8 cellular contexts compared by ENCODE assay signal in genomic region chr14:105490572-105491365, GRCh38. TPM values are rescaled to one million over a fixed set of nuclear protein-coding genes. Genes with fewer than 3 reads are reported as not detected.
A peak's percentile ranks its signal among the peaks of the same experiment; 100 is the strongest.
DNase-seq lines count a peak whose midpoint lies in the region; ATAC-seq and TF ChIP-seq lines count a peak whose summit lies in the region.

TEDC1 (plus strand) TSS chr14:105491246; CDS start chr14:105491376, 130 bp downstream.

- no peaks in the 10 kb centered on the region for H3K27me3 ChIP-seq in PC-9 (ENCODE audit: insufficient read depth, low read depth)

- peaks cover 13% of the 10 kb centered on the region; the same call in 1 of the 2 replicates for H3F3A ChIP-seq in PC-9 (ENCODE audit: insufficient read depth, low read depth)

- in situ Hi-C loops in KBM-7 (cut with MboI; ENCODE audit: low pct_unique_long_range_greater_than_20kb, low sequenced_read_pairs), result no loop called here

- H3K27ac ChIP-seq in PC-9 (peak within 1 kb of the TSS; percentile 65), epithelial cell of prostate (peak within 1 kb of the TSS; percentile 75)

- H3K4me3 ChIP-seq in PC-9 (peak within 1 kb of the TSS; percentile 94), mucosa of descending colon (peak within 1 kb of the TSS; percentile 48)

- ATAC-seq in GM21717 (IDR thresholded peaks at IDR 0.05; ENCODE audit: unreplicated experiment) (peak; percentile 60), mucosa of descending colon (peak; percentile 68)

- 0 out of 2 replicates have a peak, but pooled peaks cover 5% of the 10 kb centered on the region for H3K79me2 ChIP-seq in PC-9 (ENCODE audit: low read depth)

- CTCF ChIA-PET in PC-9 (lab: Charles Lee), result interaction anchor here (1.8 kb wide), 1 partner anchor 10 kb away, joined by 13 read pairs; no protein-coding TSS in a partner anchor

- H3K9me3 ChIP-seq in PC-9 (ENCODE audit: insufficient read depth, low read depth) (no peaks in the 10 kb centered on the region), mucosa of descending colon (no peaks in the 10 kb centered on the region)

- peak within 1 kb of the TSS; percentile 87 for H3K4me2 ChIP-seq in PC-9

- POLR2A ChIA-PET in PC-9 (lab: Charles Lee; ENCODE audit: unreplicated experiment), result no interaction called here

- peak within 1 kb of the TSS; percentile 90 for H2AFZ ChIP-seq in PC-9

- H3K4me1 ChIP-seq in PC-9 (replicated peaks; ENCODE audit: insufficient read depth) (peaks cover 28% of the 10 kb centered on the region), mucosa of descending colon (ENCODE audit: low read depth) (peaks cover 39% of the 10 kb centered on the region)

- intact Hi-C loops in PC-9 (cut with micrococcal nuclease; ENCODE audit: unreplicated experiment), result loop anchor here (1.0 to 5.0 kb wide), 6 partner anchors 17 to 398 kb away; no protein-coding TSS in a partner anchor
- intact Hi-C loops in mucosa of descending colon (cut with DNase I, micrococcal nuclease), result no loop called here

- no peaks in the 10 kb centered on the region for H3K9me2 ChIP-seq in PC-9 (ENCODE audit: insufficient read depth)

- H3K36me3 ChIP-seq in PC-9 (ENCODE audit: low read depth), result no peaks in the 10 kb centered on the region
- H3K36me3 ChIP-seq in mucosa of descending colon (ENCODE audit: low read depth), result peaks cover 6% of the 10 kb centered on the region

- DNase-seq in DMS79 (lab: John Stamatoyannopoulos, UW), result peak; percentile 100
- peak; percentile 100 for DNase-seq in KBM-7
- DNase-seq in PC-9, result peak; percentile 97 to 99
- peak; percentile 98 for DNase-seq in activated T-cell treated with anti-CD3 and anti-CD28 coated beads, Interleukin-2, amount 50 U/mL, for 1 hour
- DNase-seq in epithelial cell of prostate (ENCODE audit: low read depth, low spot score), result peak; percentile 100
- peak; percentile 99 to 100 (median 99) for DNase-seq in mucosa of descending colon
- peak; percentile 98 for DNase-seq in stimulated activated CD8-positive, alpha-beta memory T cell treated with anti-CD3 and anti-CD28 coated beads, Interleukin-4, amount 100 ng/mL, for 24 hours (ENCODE audit: low read depth)

- BruUV-seq in PC-9 (replicated peaks; lab: Mats Ljungman, UMichigan), result no TSS peak

- H4K20me1 ChIP-seq in PC-9 (ENCODE audit: insufficient read depth), result peaks cover 6% of the 10 kb centered on the region

- TF ChIP-seq CTCF in PC-9 (conservative IDR thresholded peaks at IDR 0.05) (peak; percentile 51; the same call in 1 of the 2 replicates), mucosa of descending colon (IDR thresholded peaks at IDR 0.05) (peak; percentile 94)

RNA-seq across cellular contexts. Expression of gene TEDC1, which starts in this region (rescaled TPM):
- total RNA-seq in PC-9 (2021), result 21.2 and 31.9 TPM in 2 replicates
- 10 to 100 TPM; 11.8 to 23.9 (median 21.8) TPM for total RNA-seq in mucosa of descending colon

Comparison
In these comparisons a context has a peak if more than half of its experiments do, and no peak if none do; other contexts are left out.
1. Peak in every context shown above with its lines: DNase-seq, ATAC-seq, H3K4me3 ChIP-seq and H3K27ac ChIP-seq.